28 cellular contexts compared by ENCODE assay signal in genomic region chr5:153903321-153903720, GRCh38.
"Had no signal": no experiment of that assay in that cellular context is flagged by ENCODE, and none has a peak within 500 bp of the region (broad histone marks: within the 10 kb centered on the region; RNA-seq: fewer than 3 reads in every experiment).

No MANE protein-coding gene starts in this region.

- H3K27me3 Mint-ChIP-seq: activated CD8-positive, alpha-beta T cell treated with anti-CD3 and anti-CD28 coated beads for 36 hours; stimulated activated memory B cell treated with anti-CD40 and anti-IgM and Interleukin-4, amounts not matched to agents 10 μg/mL and 1 μg/mL and 100 μg/mL, for 72 hours had no signal

- H3K4me3 Mint-ChIP-seq: activated CD8-positive, alpha-beta T cell treated with anti-CD3 and anti-CD28 coated beads for 36 hours; activated naive CD8-positive, alpha-beta T cell treated with anti-CD3 and anti-CD28 coated beads, Interleukin-2, amount 50 U/mL, for 24 hours; activated T-cell treated with anti-CD3 and anti-CD28 coated beads, Interleukin-2, amount 50 U/mL, for 4 hours; activated T-helper 17 cell treated with anti-CD3 and anti-CD28 coated beads, Interleukin-2, amount 50 U/mL, for 72 hours; brain; natural killer cell treated with Interleukin-12 subunit alpha and Interleukin-12 subunit beta and Interleukin-15 and Interleukin-18, amount 100 ng/mL, for 72 hours; stimulated activated memory B cell treated with anti-CD40 and anti-IgM and Interleukin-4, amounts not matched to agents 10 μg/mL and 1 μg/mL and 100 μg/mL, for 72 hours; stimulated activated naive CD8-positive, alpha-beta T cell treated with anti-CD3 and anti-CD28 coated beads, Interleukin-15, amount 100 ng/mL, for 72 hours; T-helper 17 cell had no signal

- H3K4me1 ChIP-seq: left lung, lower lobe of right lung had no signal

- H3K4me1 Mint-ChIP-seq: activated naive CD8-positive, alpha-beta T cell treated with anti-CD3 and anti-CD28 coated beads, Interleukin-2, amount 50 U/mL, for 24 hours; activated T-helper 17 cell treated with anti-CD3 and anti-CD28 coated beads, Interleukin-2, amount 50 U/mL, for 72 hours; brain; stimulated activated memory B cell treated with anti-CD40 and anti-IgM and Interleukin-4, amounts not matched to agents 10 μg/mL and 1 μg/mL and 100 μg/mL, for 72 hours; stimulated activated naive CD8-positive, alpha-beta T cell treated with anti-CD3 and anti-CD28 coated beads, Interleukin-15, amount 100 ng/mL, for 72 hours; T-helper 17 cell had no signal

- ATAC-seq: activated CD8-positive, alpha-beta T cell treated with anti-CD3 and anti-CD28 coated beads for 36 hours; activated naive CD8-positive, alpha-beta T cell treated with anti-CD3 and anti-CD28 coated beads, Interleukin-2, amount 50 U/mL, for 24 hours; activated T-cell treated with anti-CD3 and anti-CD28 coated beads, Interleukin-2, amount 50 U/mL, for 4 hours; activated T-helper 17 cell treated with anti-CD3 and anti-CD28 coated beads, Interleukin-2, amount 50 U/mL, for 72 hours; esophagus mucosa; left lung; lower lobe of right lung; natural killer cell treated with Interleukin-12 subunit alpha and Interleukin-12 subunit beta and Interleukin-15 and Interleukin-18, amount 100 ng/mL, for 72 hours; sciatic nerve; stimulated activated memory B cell treated with anti-CD40 and anti-IgM and Interleukin-4, amounts not matched to agents 10 μg/mL and 1 μg/mL and 100 μg/mL, for 72 hours; stimulated activated naive CD8-positive, alpha-beta T cell treated with anti-CD3 and anti-CD28 coated beads, Interleukin-15, amount 100 ng/mL, for 72 hours; T-helper 17 cell had no signal

- H3K9me3 Mint-ChIP-seq: activated CD8-positive, alpha-beta T cell treated with anti-CD3 and anti-CD28 coated beads for 36 hours; activated naive CD8-positive, alpha-beta T cell treated with anti-CD3 and anti-CD28 coated beads, Interleukin-2, amount 50 U/mL, for 24 hours; activated T-cell treated with anti-CD3 and anti-CD28 coated beads, Interleukin-2, amount 50 U/mL, for 4 hours; activated T-helper 17 cell treated with anti-CD3 and anti-CD28 coated beads, Interleukin-2, amount 50 U/mL, for 72 hours; brain; natural killer cell treated with Interleukin-12 subunit alpha and Interleukin-12 subunit beta and Interleukin-15 and Interleukin-18, amount 100 ng/mL, for 72 hours; stimulated activated memory B cell treated with anti-CD40 and anti-IgM and Interleukin-4, amounts not matched to agents 10 μg/mL and 1 μg/mL and 100 μg/mL, for 72 hours; stimulated activated naive CD8-positive, alpha-beta T cell treated with anti-CD3 and anti-CD28 coated beads, Interleukin-15, amount 100 ng/mL, for 72 hours had no signal

- H3K36me3 ChIP-seq: cardiac muscle cell, left lung, lower lobe of right lung, tibial nerve had no signal

- H3K4me3 ChIP-seq: cardiac muscle cell, left lung, lower lobe of right lung, tibial nerve had no signal

- H3K36me3 Mint-ChIP-seq: brain; natural killer cell treated with Interleukin-12 subunit alpha and Interleukin-12 subunit beta and Interleukin-15 and Interleukin-18, amount 100 ng/mL, for 72 hours; stimulated activated memory B cell treated with anti-CD40 and anti-IgM and Interleukin-4, amounts not matched to agents 10 μg/mL and 1 μg/mL and 100 μg/mL, for 72 hours had no signal

- H3K9me3 ChIP-seq: left lung, lower lobe of right lung, tibial nerve had no signal

- H3K27me3 ChIP-seq: cardiac muscle cell, left lung, tibial nerve had no signal

- H3K27ac ChIP-seq: cardiac muscle cell, left lung, lower lobe of right lung, tibial nerve had no signal

- DNase-seq: activated CD4-positive, alpha-beta T cell treated with anti-CD3 and anti-CD28 coated beads, Interleukin-2, amount 50 U/mL, for 1 hour; activated CD8-positive, alpha-beta T cell treated with anti-CD3 and anti-CD28 coated beads for 36 hours; activated gamma-delta T cell treated with Interleukin-2 at 50 U/mL for 16 hours; activated naive CD4-positive, alpha-beta T cell treated with anti-CD3 and anti-CD28 coated beads, Interleukin-2, amount 50 U/mL, for 16 hours; activated naive CD8-positive, alpha-beta T cell treated with anti-CD3 and anti-CD28 coated beads, Interleukin-2, amount 50 U/mL, for 24 hours; activated T-cell treated with anti-CD3 and anti-CD28 coated beads, Interleukin-2, amount 50 U/mL, for 4 hours; cerebellar nuclear complex; cortex of kidney; foreskin melanocyte; left lung; lower lobe of right lung; mesendoderm; small intestine; stimulated activated CD4-positive, alpha-beta T cell treated with anti-CD3 and anti-CD28 coated beads, Interleukin-4, amount 100 ng/mL, for 4 hours; stimulated activated CD8-positive, alpha-beta memory T cell treated with anti-CD3 and anti-CD28 coated beads, Interleukin-4, amount 100 ng/mL, for 48 hours; stimulated activated naive CD8-positive, alpha-beta T cell treated with anti-CD3 and anti-CD28 coated beads, Interleukin-15, amount 100 ng/mL, for 72 hours; substantia nigra; SW 1271; T-helper 17 cell; T1000 had no signal

- H3K27ac Mint-ChIP-seq: activated CD8-positive, alpha-beta T cell treated with anti-CD3 and anti-CD28 coated beads for 36 hours; activated naive CD8-positive, alpha-beta T cell treated with anti-CD3 and anti-CD28 coated beads, Interleukin-2, amount 50 U/mL, for 24 hours; activated T-helper 17 cell treated with anti-CD3 and anti-CD28 coated beads, Interleukin-2, amount 50 U/mL, for 72 hours; brain; natural killer cell treated with Interleukin-12 subunit alpha and Interleukin-12 subunit beta and Interleukin-15 and Interleukin-18, amount 100 ng/mL, for 72 hours; stimulated activated memory B cell treated with anti-CD40 and anti-IgM and Interleukin-4, amounts not matched to agents 10 μg/mL and 1 μg/mL and 100 μg/mL, for 72 hours; stimulated activated naive CD8-positive, alpha-beta T cell treated with anti-CD3 and anti-CD28 coated beads, Interleukin-15, amount 100 ng/mL, for 72 hours; T-helper 17 cell had no signal
